11 cellular contexts compared by ENCODE assay signal in genomic region chr5:172642511-172642910, GRCh38. TPM values are rescaled to one million over a fixed set of nuclear protein-coding genes. Genes with fewer than 3 reads are reported as not detected.
DNase-seq lines count a peak whose midpoint lies in the region; ATAC-seq and TF ChIP-seq lines count a peak whose summit lies in the region.
"Had no signal": no experiment of that assay in that cellular context is flagged by ENCODE, and none has a peak within 500 bp of the region (broad histone marks: within the 10 kb centered on the region; RNA-seq: fewer than 3 reads in every experiment).

No MANE protein-coding gene starts in this region.

- H3K27ac Mint-ChIP-seq in glutamatergic neuron (ENCODE audit: unreplicated experiment) = peak overlapping the region; percentile 48
- H3K27ac Mint-ChIP-seq in activated naive CD4-positive, alpha-beta T cell treated with anti-CD3 and anti-CD28 coated beads for 36 hours = no peak overlapping the region

- no peak for TF ChIP-seq POLR2A in prostate gland (IDR thresholded peaks at IDR 0.05)

- intact Hi-C loops in prostate gland (cut with DNase I) = loop anchor here (5.0 kb wide), 2 partner anchors 85 to 165 kb away; no protein-coding TSS in a partner anchor
- intact Hi-C loops in activated naive CD4-positive, alpha-beta T cell treated with anti-CD3 and anti-CD28 coated beads for 36 hours (cut with micrococcal nuclease) = no loop called here

- peaks cover 12% of the 10 kb centered on the region for H3K27me3 Mint-ChIP-seq in glutamatergic neuron (ENCODE audit: unreplicated experiment)
- peaks cover 37% of the 10 kb centered on the region for H3K27me3 Mint-ChIP-seq in activated naive CD4-positive, alpha-beta T cell treated with anti-CD3 and anti-CD28 coated beads for 36 hours (ENCODE audit: low read depth)

- peak overlapping the region in 9 of 11 experiments; percentile 75 to 93 (median 89); a peak in 18 of 22 replicates for H3K9ac ChIP-seq in BLaER1 treated with 17β-estradiol and CSF1 and Interleukin-3, amounts not matched to agents 10 nM and 100 nM

- peaks cover 0 to 32% (median 15%) of the 10 kb centered on the region in 11 experiments; a peak in 12 of 22 replicates for H3K36me3 ChIP-seq in BLaER1 treated with 17β-estradiol and CSF1 and Interleukin-3, amounts not matched to agents 10 nM and 100 nM
- H3K36me3 ChIP-seq in prostate gland (no peaks in the 10 kb centered on the region), brain microvascular endothelial cell (replicated peaks) (no peaks in the 10 kb centered on the region)

- DNase-seq in LNCaP clone FGC (ENCODE audit: low read depth) (no peak), glutamatergic neuron (no peak), prostate gland (ENCODE audit: low spot score) (no peak), NCI-H2081 (lab: John Stamatoyannopoulos, UW) (no peak), brain microvascular endothelial cell (no peak)
- no peak for DNase-seq in activated naive CD4-positive, alpha-beta T cell treated with anti-CD3 and anti-CD28 coated beads for 36 hours
- DNase-seq: DND-41, NCI-H82, WERI-Rb-1 had no signal

- H3K4me1 ChIP-seq in BLaER1 treated with 17β-estradiol and CSF1 and Interleukin-3, amounts not matched to agents 10 nM and 100 nM = peaks cover 52 to 91% (median 88%) of the 10 kb centered on the region in 10 experiments
- H3K4me1 ChIP-seq in prostate gland (replicated peaks) = peaks cover 3% of the 10 kb centered on the region

- TF ChIP-seq CTCF in LNCaP clone FGC (IDR thresholded peaks at IDR 0.05; ENCODE audit: control insufficient read depth, extremely low read depth, insufficient read depth) (no peak), glutamatergic neuron (IDR thresholded peaks at IDR 0.05; ENCODE audit: partially characterized antibody, unreplicated experiment) (no peak), prostate gland (IDR thresholded peaks at IDR 0.05) (no peak), brain microvascular endothelial cell (IDR thresholded peaks at IDR 0.05; ENCODE audit: low read depth, low read length, missing control alignments) (no peak)

- peak overlapping the region in 9 of 11 experiments; percentile 10 to 93 (median 86); a peak in 17 of 22 replicates for H3K27ac ChIP-seq in BLaER1 treated with 17β-estradiol and CSF1 and Interleukin-3, amounts not matched to agents 10 nM and 100 nM
- H3K27ac ChIP-seq in prostate gland = peak overlapping the region; percentile 83 to 86
- no peak overlapping the region for H3K27ac ChIP-seq in brain microvascular endothelial cell

- H3K36me3 Mint-ChIP-seq in glutamatergic neuron (ENCODE audit: unreplicated experiment) = no peaks in the 10 kb centered on the region
- H3K36me3 Mint-ChIP-seq in activated naive CD4-positive, alpha-beta T cell treated with anti-CD3 and anti-CD28 coated beads for 36 hours (ENCODE audit: low read depth) = no peaks in the 10 kb centered on the region

- H3K27me3 ChIP-seq in BLaER1 treated with 17β-estradiol and CSF1 and Interleukin-3, amounts not matched to agents 10 nM and 100 nM = peaks cover 0 to 23% (median 0%) of the 10 kb centered on the region in 11 experiments; a peak in 3 of 22 replicates
- H3K27me3 ChIP-seq in prostate gland (replicated peaks; ENCODE audit: insufficient read depth) (no peaks in the 10 kb centered on the region), brain microvascular endothelial cell (replicated peaks) (peaks cover 38% of the 10 kb centered on the region)

- in situ Hi-C loops in brain microvascular endothelial cell (cut with HindIII; ENCODE audit: low pct_ligation_motif_present, low sequenced_read_pairs) = no loop called here

- peaks cover 7% of the 10 kb centered on the region for H3K9me3 Mint-ChIP-seq in glutamatergic neuron (ENCODE audit: unreplicated experiment)
- no peaks in the 10 kb centered on the region for H3K9me3 Mint-ChIP-seq in activated naive CD4-positive, alpha-beta T cell treated with anti-CD3 and anti-CD28 coated beads for 36 hours

- CTCF ChIA-PET in activated naive CD4-positive, alpha-beta T cell treated with anti-CD3 and anti-CD28 coated beads for 36 hours (lab: Charles Lee) = interaction anchor here (0.6 to 1.5 kb wide), 4 partner anchors 55 to 426 kb away, joined by 3 to 5 read pairs (median 3); no protein-coding TSS in a partner anchor

- 41% methylated on average over 4 of the region's 4 CpGs for WGBS in prostate gland

- H3K4me3 ChIP-seq in BLaER1 treated with 17β-estradiol and CSF1 and Interleukin-3, amounts not matched to agents 10 nM and 100 nM = peak overlapping the region in 8 of 10 experiments; percentile 76 to 96 (median 90); a peak in 17 of 20 replicates
- peak overlapping the region; percentile 73; the same call in 1 of the 2 replicates for H3K4me3 ChIP-seq in LNCaP clone FGC (ENCODE audit: low read depth, low read length)
- peak overlapping the region; percentile 62 to 83 for H3K4me3 ChIP-seq in prostate gland
- no peak overlapping the region for H3K4me3 ChIP-seq in brain microvascular endothelial cell (ENCODE audit: low read depth, low read length)

- ATAC-seq in GM19455 (IDR thresholded peaks at IDR 0.05; ENCODE audit: unreplicated experiment) = no peak

- H3K4me1 Mint-ChIP-seq in glutamatergic neuron (ENCODE audit: low read depth, unreplicated experiment) = peaks cover 11% of the 10 kb centered on the region
- peaks cover 3% of the 10 kb centered on the region for H3K4me1 Mint-ChIP-seq in activated naive CD4-positive, alpha-beta T cell treated with anti-CD3 and anti-CD28 coated beads for 36 hours (ENCODE audit: low read depth)

- peaks cover 0 to 35% (median 18%) of the 10 kb centered on the region in 11 experiments; a peak in 17 of 22 replicates for H4K20me1 ChIP-seq in BLaER1 treated with 17β-estradiol and CSF1 and Interleukin-3, amounts not matched to agents 10 nM and 100 nM

- no peaks in the 10 kb centered on the region for H3K9me3 ChIP-seq in BLaER1 treated with 17β-estradiol and CSF1 and Interleukin-3, amounts not matched to agents 10 nM and 100 nM (replicated peaks in 1 of 11)
- no peaks in the 10 kb centered on the region for H3K9me3 ChIP-seq in prostate gland

- peak overlapping the region; percentile 88 to 100 (median 93) for H3K4me2 ChIP-seq in BLaER1 treated with 17β-estradiol and CSF1 and Interleukin-3, amounts not matched to agents 10 nM and 100 nM

- peak overlapping the region; percentile 43 for H3K4me3 Mint-ChIP-seq in glutamatergic neuron (ENCODE audit: unreplicated experiment)
- no peak overlapping the region for H3K4me3 Mint-ChIP-seq in activated naive CD4-positive, alpha-beta T cell treated with anti-CD3 and anti-CD28 coated beads for 36 hours

RNA-seq across cellular contexts. Expression of gene NEURL1B, which starts 1.4 kb away (rescaled TPM):
- total RNA-seq in glutamatergic neuron (ENCODE audit: unreplicated experiment) (11.4 TPM), prostate gland (10 to 100 TPM; 23.9 to 39.9 TPM)
- total RNA-seq in activated naive CD4-positive, alpha-beta T cell treated with anti-CD3 and anti-CD28 coated beads for 36 hours = under 1 TPM; 0.57 to 0.64 TPM
